Comparison of ENCODE assay signal across 1 cellular context in the genomic region with DNA sequence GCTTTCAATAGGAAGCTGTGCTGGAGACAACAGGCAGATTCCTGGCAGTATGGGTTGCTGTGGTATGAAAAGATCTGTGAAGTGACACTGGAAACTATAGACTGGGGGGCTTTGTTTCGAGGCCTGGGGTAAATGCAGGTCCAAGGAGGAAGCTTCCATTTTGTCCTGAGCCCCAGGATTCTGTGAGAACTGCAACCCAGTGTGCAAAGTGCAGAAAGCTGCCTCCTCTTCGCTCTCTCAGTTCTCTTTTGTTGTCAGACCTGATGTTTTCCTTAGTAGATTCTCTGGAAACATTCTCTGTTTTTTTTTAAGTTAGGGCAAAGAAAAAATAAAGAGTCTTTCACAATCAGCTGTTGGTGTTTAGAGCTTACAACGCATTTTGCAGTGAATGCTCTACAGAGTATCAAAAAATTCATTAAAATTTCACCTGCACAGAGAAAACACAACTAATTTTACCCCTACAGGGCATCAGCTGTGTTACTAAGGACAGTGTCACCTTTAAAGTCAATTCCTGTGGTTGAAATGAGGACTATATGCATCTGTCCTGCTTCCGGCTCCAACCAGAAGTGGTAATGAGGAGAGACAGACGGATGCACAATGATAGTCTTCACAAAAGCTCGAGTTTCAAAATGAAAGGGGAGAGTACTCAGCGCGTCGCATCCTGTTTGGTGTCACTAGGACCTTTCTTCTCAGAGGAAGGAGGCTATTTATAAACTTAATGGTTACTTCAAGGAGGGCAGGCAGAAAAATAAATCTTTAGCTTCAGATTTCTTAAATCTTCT.
TF ChIP-seq lines count a peak whose summit lies in the region.

No MANE protein-coding gene starts in this region.

TF ChIP-seq in HEK293T, 16 proteins besides CTCF, POLR2A, EP300 and RAD21 (continued from another document):
- no peak for TF ChIP-seq LEF1 (IDR thresholded peaks at IDR 0.05; ENCODE audit: borderline replicate concordance)
- no peak for TF ChIP-seq ELF4 (IDR thresholded peaks at IDR 0.05)
- no peak for TF ChIP-seq FOXK2 (IDR thresholded peaks at IDR 0.05)
- TF ChIP-seq, protein P1, sequence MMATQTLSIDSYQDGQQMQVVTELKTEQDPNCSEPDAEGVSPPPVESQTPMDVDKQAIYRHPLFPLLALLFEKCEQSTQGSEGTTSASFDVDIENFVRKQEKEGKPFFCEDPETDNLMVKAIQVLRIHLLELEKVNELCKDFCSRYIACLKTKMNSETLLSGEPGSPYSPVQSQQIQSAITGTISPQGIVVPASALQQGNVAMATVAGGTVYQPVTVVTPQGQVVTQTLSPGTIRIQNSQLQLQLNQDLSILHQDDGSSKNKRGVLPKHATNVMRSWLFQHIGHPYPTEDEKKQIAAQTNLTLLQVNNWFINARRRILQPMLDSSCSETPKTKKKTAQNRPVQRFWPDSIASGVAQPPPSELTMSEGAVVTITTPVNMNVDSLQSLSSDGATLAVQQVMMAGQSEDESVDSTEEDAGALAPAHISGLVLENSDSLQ (IDR thresholded peaks at IDR 0.05), result no peak
- no peak for TF ChIP-seq FOXM1 (IDR thresholded peaks at IDR 0.05; ENCODE audit: borderline replicate concordance)
